Comparison of ENCODE assay signal across 7 cellular contexts in the genomic region with DNA sequence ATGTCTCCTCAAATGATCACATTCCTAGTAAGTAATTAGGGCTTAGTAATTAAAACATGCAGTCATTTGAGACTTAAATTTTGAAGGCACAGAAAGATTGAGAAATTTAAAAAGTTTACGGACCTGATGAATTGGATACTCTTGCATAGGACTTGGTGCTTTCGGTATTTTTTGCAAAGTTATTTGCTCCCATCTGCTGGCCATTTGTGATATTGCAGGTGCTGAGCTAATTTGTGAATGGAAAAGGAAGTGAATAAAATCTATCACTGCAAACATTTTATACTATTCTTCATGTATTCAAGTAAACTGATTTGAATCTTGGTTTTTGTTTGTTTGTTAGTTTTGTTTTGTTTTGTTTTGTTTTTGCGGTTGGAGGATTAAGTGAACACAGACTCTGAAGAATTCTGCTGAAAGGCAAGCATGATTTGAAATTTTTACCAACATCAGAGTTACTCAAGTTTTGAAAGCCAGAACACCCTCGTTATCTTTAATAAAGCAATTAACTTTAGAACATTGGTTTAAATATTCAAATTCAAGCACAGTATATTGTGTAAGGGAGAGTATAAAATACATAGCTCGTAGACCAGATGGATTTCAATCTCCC.
DNase-seq lines count a peak whose midpoint lies in the region; ATAC-seq and TF ChIP-seq lines count a peak whose summit lies in the region.

No MANE protein-coding gene starts in this region.

- no peak overlapping the region for H3K18ac ChIP-seq in IMR-90 (ENCODE audit: low read depth, low read length)

- H3K14ac ChIP-seq in IMR-90 (replicated peaks; ENCODE audit: low read depth, low read length), result no peak overlapping the region

- DNase-seq in ELR (ENCODE audit: low read depth) (peak; percentile 45), IMR-90 (peak; percentile 48), SK-N-MC (ENCODE audit: low read depth, low spot score) (peak; percentile 5), brain pericyte (ENCODE audit: low read depth, low spot score) (peak; percentile 12), kidney tubule cell (ENCODE audit: low spot score) (peak; percentile 42)
- DNase-seq in stimulated activated CD4-positive, alpha-beta T cell treated with anti-CD3 and anti-CD28 coated beads, Interleukin-4, amount 100 ng/mL, for 24 hours, result peak; percentile 47

- H2BK5ac ChIP-seq in IMR-90 (ENCODE audit: low read depth, low read length, poor library complexity, severe bottlenecking), result no peak overlapping the region

- CTCF ChIA-PET in IMR-90 (lab: Yijun Ruan, JAX), result interaction anchor here (0.7 to 0.9 kb wide), 3 partner anchors 14 to 1407 kb away, joined by 3 to 4 read pairs (median 3); no protein-coding TSS in a partner anchor

- dilution Hi-C loops in IMR-90 (cut with HindIII; ENCODE audit: low sequenced_read_pairs, unreplicated experiment), result no loop called here

- H4K8ac ChIP-seq in IMR-90 (ENCODE audit: low read depth in 2 of 2, low read length in 2 of 2), result no peak overlapping the region

- POLR2A ChIA-PET in IMR-90 (lab: Charles Lee; ENCODE audit: unreplicated experiment), result no interaction called here

- no peak overlapping the region for H3K23ac ChIP-seq in IMR-90 (ENCODE audit: low read depth, low read length)

- in situ Hi-C loops in IMR-90 (cut with MboI; ENCODE audit: low sequenced_read_pairs), result loop anchor here (10.0 kb wide), 1 partner anchor 1408 kb away; no protein-coding TSS in a partner anchor

- no peaks in the 10 kb centered on the region for H3K27me3 ChIP-seq in IMR-90 (ENCODE audit: control insufficient read depth, insufficient read depth, low read length)

- TF ChIP-seq CTCF in IMR-90 (conservative IDR thresholded peaks at IDR 0.05; ENCODE audit: low read depth, low read length), result peak; percentile 76

- H2BK120ac ChIP-seq in IMR-90 (ENCODE audit: low read depth, low read length), result no peak overlapping the region

- H3K56ac ChIP-seq in IMR-90 (ENCODE audit: extremely low read depth, insufficient read depth, low read length), result no peak overlapping the region

- peak; percentile 75 for TF ChIP-seq RAD21 in IMR-90 (IDR thresholded peaks at IDR 0.05; ENCODE audit: low read length)

- H2AFZ ChIP-seq in IMR-90 (replicated peaks; ENCODE audit: low read length, poor library complexity), result no peak overlapping the region

- no peak overlapping the region for H2BK20ac ChIP-seq in IMR-90 (ENCODE audit: low read depth, low read length)

- no peak overlapping the region for H2BK15ac ChIP-seq in IMR-90 (ENCODE audit: low read depth, low read length)

- no peaks in the 10 kb centered on the region for H4K20me1 ChIP-seq in IMR-90 (ENCODE audit: insufficient read depth, low read length)

- WGBS in IMR-90 (ENCODE audit: extremely low coverage in 2 of 2, insufficient read length in 1 of 2), 2 experiments, result no CpG with 5 or more reads among the region's 5 CpGs

- intact Hi-C loops in IMR-90 (cut with micrococcal nuclease), result loop anchor here (2.0 to 10.0 kb wide), 2 partner anchors 1406 to 1548 kb away; a partner anchor contains a TSS

- no peak overlapping the region for H3K4me3 ChIP-seq in IMR-90 (ENCODE audit: insufficient read depth, low read depth, low read length)
- H3K4me3 ChIP-seq in SK-N-MC, result no peak overlapping the region

- H3K36me3 ChIP-seq in IMR-90 (ENCODE audit: control insufficient read depth, insufficient read depth, low read length) (no peaks in the 10 kb centered on the region), SK-N-MC (ENCODE audit: insufficient read depth, low read length) (no peaks in the 10 kb centered on the region)

- H3K9me3 ChIP-seq in IMR-90 (ENCODE audit: control insufficient read depth, insufficient read depth, low read length) (no peaks in the 10 kb centered on the region), SK-N-MC (ENCODE audit: low read depth, low read length) (no peaks in the 10 kb centered on the region)

- no peaks in the 10 kb centered on the region for H3K9me1 ChIP-seq in IMR-90 (ENCODE audit: insufficient read depth, low read length)

- no peak overlapping the region for H2AK9ac ChIP-seq in IMR-90 (replicated peaks; ENCODE audit: low read depth, low read length, poor library complexity)

- no peaks in the 10 kb centered on the region for H3K79me1 ChIP-seq in IMR-90 (ENCODE audit: low read depth in 1 of 2, low read length in 2 of 2)

- H3K4me1 ChIP-seq in IMR-90 (ENCODE audit: control insufficient read depth, insufficient read depth, low read length), result no peaks in the 10 kb centered on the region

- no peak overlapping the region for H3K9ac ChIP-seq in IMR-90 (ENCODE audit: low read depth, low read length)
- no peak overlapping the region for H3K9ac ChIP-seq in SK-N-MC (ENCODE audit: insufficient read length)

- no peak overlapping the region for H4K91ac ChIP-seq in IMR-90 (ENCODE audit: insufficient read depth, low read depth, low read length)

- H4K5ac ChIP-seq in IMR-90 (ENCODE audit: low read depth, low read length), result no peak overlapping the region

- no peak overlapping the region for H3K4ac ChIP-seq in IMR-90 (ENCODE audit: low read depth, low read length)

- H3K4me2 ChIP-seq in IMR-90 (ENCODE audit: low read depth, low read length), result no peak overlapping the region

- ATAC-seq in IMR-90 (ENCODE audit: low read depth) (peak; percentile 80), HG03565 (IDR thresholded peaks at IDR 0.05; ENCODE audit: unreplicated experiment) (no peak)

- H3K27ac ChIP-seq in IMR-90 (ENCODE audit: insufficient read depth, low read length) (no peak overlapping the region), SK-N-MC (no peak overlapping the region)

- no TSS peak for BruUV-seq in IMR-90 (replicated peaks; lab: Mats Ljungman, UMichigan)

- TF ChIP-seq POLR2A in IMR-90 (IDR thresholded peaks at IDR 0.05; ENCODE audit: low read depth, low read length), result no peak

- H2AK5ac ChIP-seq in IMR-90 (ENCODE audit: low read depth, low read length), result no peak overlapping the region

TF ChIP-seq in IMR-90, 13 proteins besides CTCF, POLR2A, EP300 and RAD21:
- TF ChIP-seq, protein P1, sequence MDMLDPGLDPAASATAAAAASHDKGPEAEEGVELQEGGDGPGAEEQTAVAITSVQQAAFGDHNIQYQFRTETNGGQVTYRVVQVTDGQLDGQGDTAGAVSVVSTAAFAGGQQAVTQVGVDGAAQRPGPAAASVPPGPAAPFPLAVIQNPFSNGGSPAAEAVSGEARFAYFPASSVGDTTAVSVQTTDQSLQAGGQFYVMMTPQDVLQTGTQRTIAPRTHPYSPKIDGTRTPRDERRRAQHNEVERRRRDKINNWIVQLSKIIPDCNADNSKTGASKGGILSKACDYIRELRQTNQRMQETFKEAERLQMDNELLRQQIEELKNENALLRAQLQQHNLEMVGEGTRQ (IDR thresholded peaks at IDR 0.05; ENCODE audit: low read depth, low read length), result no peak
- no peak for TF ChIP-seq MAZ (IDR thresholded peaks at IDR 0.05; ENCODE audit: borderline replicate concordance, low read depth, low read length)
- TF ChIP-seq SMC3 (IDR thresholded peaks at IDR 0.05; ENCODE audit: low read depth, low read length), result peak; percentile 48
